8 cellular contexts compared by ENCODE assay signal in the genomic region with DNA sequence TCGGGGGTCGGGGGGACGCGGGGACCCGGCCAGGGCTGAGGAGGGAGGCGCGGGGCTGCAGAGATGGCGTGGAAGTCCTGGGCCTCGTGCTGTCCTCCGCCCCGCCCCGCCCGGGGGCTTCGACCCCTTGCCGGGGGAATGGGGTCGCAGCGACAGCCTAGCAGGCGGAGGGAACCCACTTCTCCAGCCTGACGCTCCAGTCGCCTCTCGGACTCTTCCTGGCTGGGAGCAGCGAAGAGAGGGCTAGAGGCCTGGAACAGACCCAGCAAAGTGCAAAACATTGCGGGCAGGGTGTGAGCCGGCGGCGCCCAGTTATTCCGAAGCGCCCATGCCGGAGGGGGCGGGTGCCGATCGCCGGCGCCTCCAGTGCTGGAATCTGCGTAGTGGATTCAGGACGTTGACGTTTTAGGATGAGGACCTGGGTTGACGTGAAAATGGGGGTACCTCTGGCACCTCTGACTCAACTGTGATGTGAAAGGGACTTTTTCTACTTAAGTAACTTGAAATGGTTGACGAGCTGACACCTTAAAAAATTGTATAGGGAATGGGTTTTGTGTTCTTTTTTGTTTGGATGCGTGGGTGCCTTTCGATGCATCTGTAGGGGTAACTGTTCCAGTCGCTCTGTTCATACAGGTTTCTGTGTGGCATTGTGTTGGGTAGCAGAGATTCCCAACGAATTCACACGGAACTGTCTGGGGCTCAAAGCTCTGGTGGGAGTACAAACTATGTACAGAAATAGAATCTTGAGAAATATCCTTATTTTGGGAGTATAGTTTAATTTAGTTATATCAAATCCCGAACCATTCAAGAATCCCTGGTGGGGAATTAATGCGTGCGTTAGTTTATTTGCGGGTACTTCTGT. TPM values are rescaled to one million over a fixed set of nuclear protein-coding genes. Genes with fewer than 3 reads are reported as not detected.
DNase-seq lines count a peak whose midpoint lies in the region; ATAC-seq, FAIRE-seq and TF ChIP-seq lines count a peak whose summit lies in the region.

No MANE protein-coding gene starts in this region.

- intact Hi-C loops in lower lobe of right lung (cut with DNase I), result no loop called here
- intact Hi-C loops in thyroid gland (cut with DNase I), result no loop called here

- no peak overlapping the region for H3K27ac ChIP-seq in astrocyte (ENCODE audit: low read depth, low read length)
- no peak overlapping the region for H3K27ac ChIP-seq in lower lobe of right lung
- H3K27ac ChIP-seq in thyroid gland, result no peak overlapping the region

- no peaks in the 10 kb centered on the region for H3K79me2 ChIP-seq in astrocyte (ENCODE audit: insufficient read depth, low read length)

- no peak overlapping the region for H3K27ac Mint-ChIP-seq in T-helper 2 cell treated with Interferon-gamma antibody and Interleukin-4, amounts not matched to agents 5 μg/mL and 100 μg/mL, for 36 hours
- H3K27ac Mint-ChIP-seq in astrocyte (ENCODE audit: unreplicated experiment), result no peak overlapping the region

- 19 to 22% methylated on average over 27 to 32 of the region's 48 CpGs for WGBS in thyroid gland, 2 donors

- no peak overlapping the region for H3K9ac ChIP-seq in astrocyte (ENCODE audit: low read length)

- H4K20me1 ChIP-seq in astrocyte (ENCODE audit: insufficient read depth, low read length), result no peaks in the 10 kb centered on the region

- no peak for DNase-seq in T-helper 2 cell treated with Interferon-gamma antibody and Interleukin-4, amounts not matched to agents 5 μg/mL and 100 μg/mL, for 36 hours (ENCODE audit: low spot score)
- no peak for DNase-seq in T-helper 2 cell
- no peak for DNase-seq in astrocyte (ENCODE audit: low read depth)
- no peak for DNase-seq in lower lobe of right lung
- DNase-seq in thyroid gland, result peak; percentile 27 to 33
- DNase-seq in NCI-H1092 treated with DMSO at 0.1 percent for 48 hours (lab: John Stamatoyannopoulos, UW), result no peak
- no peak for DNase-seq in NCI-H146 treated with DMSO at 0.1 percent for 48 hours (lab: John Stamatoyannopoulos, UW; ENCODE audit: unreplicated experiment)
- no peak for DNase-seq in mucosa of gallbladder (ENCODE audit: low spot score)

- H2AFZ ChIP-seq in astrocyte (ENCODE audit: low read depth, low read length), result peak overlapping the region; percentile 56

- no peaks in the 10 kb centered on the region for H3K36me3 ChIP-seq in astrocyte (ENCODE audit: insufficient read depth, low read length)
- no peaks in the 10 kb centered on the region for H3K36me3 ChIP-seq in lower lobe of right lung
- no peaks in the 10 kb centered on the region for H3K36me3 ChIP-seq in thyroid gland

- TF ChIP-seq CTCF in astrocyte (IDR thresholded peaks at IDR 0.05; ENCODE audit: insufficient read depth, low read depth, low read length), result no peak
- no peak for TF ChIP-seq CTCF in lower lobe of right lung (IDR thresholded peaks at IDR 0.05)
- no peak for TF ChIP-seq CTCF in thyroid gland (IDR thresholded peaks at IDR 0.05)

- no peaks in the 10 kb centered on the region for H3K4me1 ChIP-seq in astrocyte (ENCODE audit: insufficient read depth, low read length)
- peaks cover 16% of the 10 kb centered on the region for H3K4me1 ChIP-seq in lower lobe of right lung
- peaks cover 5 to 16% of the 10 kb centered on the region in 2 donors for H3K4me1 ChIP-seq in thyroid gland

- H3K4me2 ChIP-seq in astrocyte (ENCODE audit: low read length), result peak overlapping the region; percentile 83

- TF ChIP-seq POLR2A in thyroid gland (IDR thresholded peaks at IDR 0.05), result no peak

- H3K9me3 Mint-ChIP-seq in T-helper 2 cell treated with Interferon-gamma antibody and Interleukin-4, amounts not matched to agents 5 μg/mL and 100 μg/mL, for 36 hours, result no peaks in the 10 kb centered on the region
- H3K9me3 Mint-ChIP-seq in astrocyte (ENCODE audit: unreplicated experiment), result no peaks in the 10 kb centered on the region

- ATAC-seq in lower lobe of right lung, result peak; percentile 25 to 42

- no peak for FAIRE-seq in astrocyte (lab: Jason Lieb, UNC)

- no peaks in the 10 kb centered on the region for H3K9me3 ChIP-seq in astrocyte (ENCODE audit: insufficient read depth, low read depth, low read length)
- no peaks in the 10 kb centered on the region for H3K9me3 ChIP-seq in lower lobe of right lung
- no peaks in the 10 kb centered on the region for H3K9me3 ChIP-seq in thyroid gland

- H3K36me3 Mint-ChIP-seq in T-helper 2 cell treated with Interferon-gamma antibody and Interleukin-4, amounts not matched to agents 5 μg/mL and 100 μg/mL, for 36 hours (ENCODE audit: low read depth), result no peaks in the 10 kb centered on the region
- no peaks in the 10 kb centered on the region for H3K36me3 Mint-ChIP-seq in astrocyte (ENCODE audit: low read depth, unreplicated experiment)

- H3K4me1 Mint-ChIP-seq in T-helper 2 cell treated with Interferon-gamma antibody and Interleukin-4, amounts not matched to agents 5 μg/mL and 100 μg/mL, for 36 hours (ENCODE audit: low read depth), result peaks cover 3% of the 10 kb centered on the region
- H3K4me1 Mint-ChIP-seq in astrocyte (ENCODE audit: low read depth, unreplicated experiment), result no peaks in the 10 kb centered on the region

- peaks cover 54% of the 10 kb centered on the region for H3K27me3 Mint-ChIP-seq in T-helper 2 cell treated with Interferon-gamma antibody and Interleukin-4, amounts not matched to agents 5 μg/mL and 100 μg/mL, for 36 hours (ENCODE audit: low read depth)
- peaks cover 3% of the 10 kb centered on the region for H3K27me3 Mint-ChIP-seq in astrocyte (ENCODE audit: low read depth, unreplicated experiment)

- H3K4me3 ChIP-seq in astrocyte (ENCODE audit: insufficient read depth, low read depth, low read length), result peak overlapping the region; percentile 55
- H3K4me3 ChIP-seq in lower lobe of right lung, result peak overlapping the region; percentile 58
- H3K4me3 ChIP-seq in thyroid gland (replicated peaks in 1 of 3), result peak overlapping the region in 2 of 3 donors; percentile 26 to 53

- H3K27me3 ChIP-seq in astrocyte (ENCODE audit: insufficient read depth, low read length), result peaks cover 24% of the 10 kb centered on the region
- H3K27me3 ChIP-seq in lower lobe of right lung (ENCODE audit: low read depth), result peaks cover 58% of the 10 kb centered on the region
- no peaks in the 10 kb centered on the region for H3K27me3 ChIP-seq in thyroid gland

- peak overlapping the region; percentile 34 for H3K4me3 Mint-ChIP-seq in T-helper 2 cell treated with Interferon-gamma antibody and Interleukin-4, amounts not matched to agents 5 μg/mL and 100 μg/mL, for 36 hours
- H3K4me3 Mint-ChIP-seq in astrocyte (ENCODE audit: unreplicated experiment), result peak overlapping the region; percentile 83

RNA-seq across cellular contexts. Expression of gene SLC35F1, which starts 1.4 kb away (rescaled TPM):
- total RNA-seq in astrocyte (0.72 and 1.0 TPM in 2 replicates), lower lobe of right lung (0.30 TPM), thyroid gland (1 to 10 TPM in 2 of 4 donors, under 1 TPM in 2; 0.54 to 5.5 (median 1.4) TPM), mucosa of gallbladder (1.1 TPM)

Comparison
In these comparisons a context has a peak if more than half of its experiments do, and no peak if none do; other contexts are left out.
1. DNase-seq: peak in thyroid gland (2 of 2); none in T-helper 2 cell treated with Interferon-gamma antibody and Interleukin-4, amounts not matched to agents 5 μg/mL and 100 μg/mL, for 36 hours (single experiment), T-helper 2 cell (0 of 5), astrocyte (single experiment), lower lobe of right lung (single experiment), NCI-H1092 treated with DMSO at 0.1 percent for 48 hours (single experiment), NCI-H146 treated with DMSO at 0.1 percent for 48 hours (single experiment) and mucosa of gallbladder (single experiment).
2. Peak in every context shown above with its lines, with median percentiles within 50 percentile points of each other: H3K4me3 ChIP-seq.